ENCODE assay signal across 25 cellular contexts in the genomic region with DNA sequence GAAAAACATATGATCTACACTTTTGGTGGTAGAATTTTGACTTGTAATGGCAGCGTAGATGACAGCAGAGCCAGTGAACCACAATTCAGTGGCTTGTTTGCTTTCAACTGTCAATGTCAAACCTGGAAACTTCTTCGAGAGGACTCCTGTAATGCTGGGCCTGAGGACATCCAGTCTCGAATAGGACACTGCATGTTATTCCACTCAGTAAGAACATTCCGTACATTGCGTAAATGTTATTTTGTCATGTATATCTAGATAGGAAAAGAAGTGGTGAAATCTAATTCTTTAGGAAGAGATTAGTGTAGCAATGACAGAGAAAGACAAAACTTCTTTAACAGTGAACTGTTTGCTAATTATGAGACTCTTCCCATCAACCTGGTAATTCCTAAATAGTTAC.
"Had no signal": no experiment of that assay in that cellular context is flagged by ENCODE, and none has a peak within 500 bp of the region (broad histone marks: within the 10 kb centered on the region; RNA-seq: fewer than 3 reads in every experiment).

No MANE protein-coding gene starts in this region.

- H3K4me1 ChIP-seq: breast epithelium, foreskin keratinocyte, sigmoid colon, stomach, thyroid gland, upper lobe of right lung had no signal

- H3K9me3 ChIP-seq: breast epithelium, neutrophil, sigmoid colon, stomach, thyroid gland, upper lobe of right lung had no signal

- H3K27me3 ChIP-seq: breast epithelium, dorsolateral prefrontal cortex, foreskin keratinocyte, neutrophil, sigmoid colon, stomach, thyroid gland, upper lobe of right lung had no signal

- DNase-seq: activated CD4-positive, alpha-beta memory T cell treated with anti-CD3 and anti-CD28 coated beads, Interleukin-2, amount 10 ng/mL, durations not matched to agents 7 days and 5 days; activated CD4-positive, alpha-beta T cell treated with anti-CD3 and anti-CD28 coated beads for 4 hours; activated gamma-delta T cell treated with Interleukin-2 at 50 U/mL for 16 hours; activated naive CD4-positive, alpha-beta T cell treated with anti-CD3 and anti-CD28 coated beads, Interleukin-2, amount 50 U/mL, for 16 hours; activated T-cell treated with anti-CD3 and anti-CD28 coated beads, Interleukin-2, amount 50 U/mL, for 4 hours; dorsolateral prefrontal cortex; effector memory CD8-positive, alpha-beta T cell; erythroblast; foreskin keratinocyte; naive B cell; nephron progenitor cell; sigmoid colon; stimulated activated CD4-positive, alpha-beta T cell treated with anti-CD3 and anti-CD28 coated beads, Interleukin-15, amount 100 ng/mL, for 24 hours; stimulated activated CD4-positive, alpha-beta T cell treated with anti-CD3 and anti-CD28 coated beads, Interleukin-2, amount 100 ng/mL, for 24 hours; stimulated activated naive B cell treated with anti-CD40 and anti-IgM and Interleukin-4, amounts not matched to agents 10 μg/mL and 1 μg/mL and 100 μg/mL, for 72 hours; stomach; thyroid gland; upper lobe of right lung had no signal

- H3K27ac ChIP-seq: breast epithelium, coronary artery, dorsolateral prefrontal cortex, foreskin keratinocyte, neutrophil, sigmoid colon, SK-N-MC, stomach, thyroid gland, upper lobe of right lung, VCaP had no signal

- H3K4me3 ChIP-seq: breast epithelium, coronary artery, dorsolateral prefrontal cortex, sigmoid colon, SK-N-MC, stomach, thyroid gland, upper lobe of right lung had no signal

- ATAC-seq: activated T-cell treated with anti-CD3 and anti-CD28 coated beads, Interleukin-2, amount 50 U/mL, for 4 hours; activated T-helper 17 cell treated with anti-CD3 and anti-CD28 coated beads, Interleukin-2, amount 50 U/mL, for 72 hours; effector memory CD8-positive, alpha-beta T cell; foreskin keratinocyte; left lobe of liver; stimulated activated naive B cell treated with anti-CD40 and anti-IgM and Interleukin-4, amounts not matched to agents 10 μg/mL and 1 μg/mL and 100 μg/mL, for 72 hours; upper lobe of right lung had no signal
